7 cellular contexts compared by ENCODE assay signal in the genomic region with DNA sequence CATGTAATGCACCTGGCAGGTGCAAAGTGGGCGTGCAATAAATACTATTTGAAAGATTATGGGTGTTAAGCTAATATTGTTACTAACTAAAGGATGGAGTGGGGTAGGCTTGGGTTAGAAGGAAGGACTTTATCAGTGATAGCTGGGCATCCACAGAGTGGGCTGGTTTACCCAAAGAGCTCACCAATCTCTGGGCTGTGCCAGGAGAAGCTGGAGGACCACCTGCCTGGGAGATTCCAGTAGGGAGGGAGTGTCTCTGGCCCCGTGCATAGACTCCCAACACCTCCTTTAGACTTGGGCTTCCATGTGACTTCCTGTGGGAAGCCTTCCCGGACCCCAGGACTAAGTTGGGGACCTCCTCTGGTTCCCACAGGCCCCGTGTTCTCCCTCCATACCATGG. TPM values are rescaled to one million over a fixed set of nuclear protein-coding genes. Genes with fewer than 3 reads are reported as not detected.
DNase-seq lines count a peak whose midpoint lies in the region; ATAC-seq and TF ChIP-seq lines count a peak whose summit lies in the region.
"Had no signal": no experiment of that assay in that cellular context is flagged by ENCODE, and none has a peak within 500 bp of the region (broad histone marks: within the 10 kb centered on the region; RNA-seq: fewer than 3 reads in every experiment).

No MANE protein-coding gene starts in this region.

- no peak for DNase-seq in activated CD4-positive, alpha-beta T cell treated with anti-CD3 and anti-CD28 coated beads, Interleukin-2, amount 10 ng/mL, durations not matched to agents 7 days and 5 days
- DNase-seq in activated CD4-positive, alpha-beta T cell treated with anti-CD3 and anti-CD28 coated beads for 1 hour = no peak
- DNase-seq in psoas muscle = no peak
- DNase-seq in CD4-positive, alpha-beta memory T cell = no peak
- no peak for DNase-seq in central memory CD4-positive, alpha-beta T cell
- DNase-seq: cerebellar nuclear complex had no signal

- no peaks in the 10 kb centered on the region for H3K36me3 Mint-ChIP-seq in activated CD4-positive, alpha-beta T cell treated with anti-CD3 and anti-CD28 coated beads, Interleukin-2, amount 10 ng/mL, durations not matched to agents 7 days and 5 days (ENCODE audit: low read depth)
- peaks cover 9% of the 10 kb centered on the region for H3K36me3 Mint-ChIP-seq in dendritic cell treated with granulocyte-macrophage colony-stimulating factor and Interleukin-4, amounts not matched to agents 40 ng/mL and 50 ng/mL, for 4 days (ENCODE audit: low read depth)
- H3K36me3 Mint-ChIP-seq in CD4-positive, alpha-beta memory T cell = no peaks in the 10 kb centered on the region

- peak overlapping the region; percentile 46 for H3K27ac Mint-ChIP-seq in activated CD4-positive, alpha-beta T cell treated with anti-CD3 and anti-CD28 coated beads, Interleukin-2, amount 10 ng/mL, durations not matched to agents 7 days and 5 days
- H3K27ac Mint-ChIP-seq in dendritic cell treated with granulocyte-macrophage colony-stimulating factor and Interleukin-4, amounts not matched to agents 40 ng/mL and 50 ng/mL, for 4 days = peak overlapping the region; percentile 75
- peak overlapping the region in 1 of 7 donors; percentile 68 for H3K27ac Mint-ChIP-seq in CD4-positive, alpha-beta memory T cell

- CTCF ChIA-PET in activated CD4-positive, alpha-beta T cell treated with anti-CD3 and anti-CD28 coated beads, Interleukin-2, amount 10 ng/mL, durations not matched to agents 7 days and 5 days (lab: Charles Lee) = interaction anchor here (0.5 to 1.4 kb wide), 5 partner anchors 12 to 655 kb away, joined by 3 to 6 read pairs (median 3); no protein-coding TSS in a partner anchor
- CTCF ChIA-PET in CD4-positive, alpha-beta memory T cell (lab: Charles Lee; ENCODE audit: partially characterized antibody) = no interaction called here

- no peaks in the 10 kb centered on the region for H3K27me3 Mint-ChIP-seq in activated CD4-positive, alpha-beta T cell treated with anti-CD3 and anti-CD28 coated beads, Interleukin-2, amount 10 ng/mL, durations not matched to agents 7 days and 5 days
- H3K27me3 Mint-ChIP-seq in dendritic cell treated with granulocyte-macrophage colony-stimulating factor and Interleukin-4, amounts not matched to agents 40 ng/mL and 50 ng/mL, for 4 days = no peaks in the 10 kb centered on the region
- H3K27me3 Mint-ChIP-seq in CD4-positive, alpha-beta memory T cell = peaks cover 2 to 4% of the 10 kb centered on the region in 2 donors

- ATAC-seq in psoas muscle = no peak

- intact Hi-C loops in dendritic cell treated with granulocyte-macrophage colony-stimulating factor and Interleukin-4, amounts not matched to agents 40 ng/mL and 50 ng/mL, for 4 days (cut with micrococcal nuclease) = no loop called here
- intact Hi-C loops in psoas muscle (cut with DNase I) = no loop called here
- intact Hi-C loops in CD4-positive, alpha-beta memory T cell (cut with micrococcal nuclease) = loop anchor here (10.0 kb wide), 1 partner anchor 139 kb away; a partner anchor contains a TSS

- peaks cover 30% of the 10 kb centered on the region for H3K4me1 ChIP-seq in psoas muscle
- peaks cover 24% of the 10 kb centered on the region for H3K4me1 ChIP-seq in CD4-positive, alpha-beta memory T cell (ENCODE audit: insufficient read depth, low read length)

- H3K9me3 Mint-ChIP-seq in activated CD4-positive, alpha-beta T cell treated with anti-CD3 and anti-CD28 coated beads, Interleukin-2, amount 10 ng/mL, durations not matched to agents 7 days and 5 days = no peaks in the 10 kb centered on the region
- no peaks in the 10 kb centered on the region for H3K9me3 Mint-ChIP-seq in dendritic cell treated with granulocyte-macrophage colony-stimulating factor and Interleukin-4, amounts not matched to agents 40 ng/mL and 50 ng/mL, for 4 days
- H3K9me3 Mint-ChIP-seq in CD4-positive, alpha-beta memory T cell = no peaks in the 10 kb centered on the region

- H3K4me3 ChIP-seq in psoas muscle = peak overlapping the region; percentile 50
- no peak overlapping the region for H3K4me3 ChIP-seq in CD4-positive, alpha-beta memory T cell (ENCODE audit: low read length in 2 of 2)

- H3K9me3 ChIP-seq in psoas muscle = no peaks in the 10 kb centered on the region
- no peaks in the 10 kb centered on the region for H3K9me3 ChIP-seq in CD4-positive, alpha-beta memory T cell (ENCODE audit: control insufficient read depth in 1 of 2, low read length in 2 of 2)

- H3K4me1 Mint-ChIP-seq in activated CD4-positive, alpha-beta T cell treated with anti-CD3 and anti-CD28 coated beads, Interleukin-2, amount 10 ng/mL, durations not matched to agents 7 days and 5 days = peaks cover 34% of the 10 kb centered on the region
- peaks cover 30% of the 10 kb centered on the region for H3K4me1 Mint-ChIP-seq in dendritic cell treated with granulocyte-macrophage colony-stimulating factor and Interleukin-4, amounts not matched to agents 40 ng/mL and 50 ng/mL, for 4 days (ENCODE audit: low read depth)
- H3K4me1 Mint-ChIP-seq in CD4-positive, alpha-beta memory T cell = peaks cover 4 to 24% (median 13%) of the 10 kb centered on the region in 4 donors

- no peak for TF ChIP-seq CTCF in psoas muscle (IDR thresholded peaks at IDR 0.05)

- WGBS in psoas muscle, 3 donors = 81 to 82% (median 82%) methylated on average over 4 of the region's 4 CpGs

- no peaks in the 10 kb centered on the region for H3K36me3 ChIP-seq in psoas muscle (ENCODE audit: insufficient read depth in 1 of 2, low read depth in 1 of 2)
- H3K36me3 ChIP-seq in CD4-positive, alpha-beta memory T cell (ENCODE audit: insufficient read depth, low read length) = no peaks in the 10 kb centered on the region

- H3K27me3 ChIP-seq in psoas muscle (ENCODE audit: insufficient read depth in 3 of 3, low read length in 2 of 3) = peaks cover 0 to 8% (median 3%) of the 10 kb centered on the region in 3 donors
- no peaks in the 10 kb centered on the region for H3K27me3 ChIP-seq in CD4-positive, alpha-beta memory T cell (ENCODE audit: insufficient read depth, low read length)

- H3K4me3 Mint-ChIP-seq in activated CD4-positive, alpha-beta T cell treated with anti-CD3 and anti-CD28 coated beads, Interleukin-2, amount 10 ng/mL, durations not matched to agents 7 days and 5 days = no peak overlapping the region
- no peak overlapping the region for H3K4me3 Mint-ChIP-seq in dendritic cell treated with granulocyte-macrophage colony-stimulating factor and Interleukin-4, amounts not matched to agents 40 ng/mL and 50 ng/mL, for 4 days
- no peak overlapping the region for H3K4me3 Mint-ChIP-seq in CD4-positive, alpha-beta memory T cell

- POLR2A ChIA-PET in activated CD4-positive, alpha-beta T cell treated with anti-CD3 and anti-CD28 coated beads, Interleukin-2, amount 10 ng/mL, durations not matched to agents 7 days and 5 days (lab: Charles Lee) = interaction anchor here (1.1 kb wide), 1 partner anchor 26 kb away, joined by 4 read pairs; no protein-coding TSS in a partner anchor
- POLR2A ChIA-PET in CD4-positive, alpha-beta memory T cell (lab: Charles Lee; ENCODE audit: partially characterized antibody) = no interaction called here

- H3K27ac ChIP-seq in psoas muscle = no peak overlapping the region
- H3K27ac ChIP-seq in CD4-positive, alpha-beta memory T cell (ENCODE audit: low read depth, low read length) = no peak overlapping the region

RNA-seq across cellular contexts. Expression of a gene that starts 5.6 kb away (rescaled TPM):
- total RNA-seq in activated CD4-positive, alpha-beta T cell treated with anti-CD3 and anti-CD28 coated beads, Interleukin-2, amount 10 ng/mL, durations not matched to agents 7 days and 5 days = 10 to 100 TPM; 65.1 to 78.1 TPM
- total RNA-seq in psoas muscle = 10 to 100 TPM; 34.5 to 58.7 (median 52.3) TPM
- 100 to 1,000 TPM in 1 of 3 donors, 10 to 100 TPM in 2; 57.9 to 111 (median 88.1) TPM for polyA plus RNA-seq in psoas muscle
- 10 to 100 TPM; 44.1 to 45.5 TPM for total RNA-seq in CD4-positive, alpha-beta memory T cell
- 10 to 100 TPM; 50.5 to 50.8 TPM for polyA plus RNA-seq in CD4-positive, alpha-beta memory T cell

RNA-seq across cellular contexts. Expression of a gene that starts 25.2 kb away (rescaled TPM):
- 10 to 100 TPM; 15.8 to 16.8 TPM for total RNA-seq in activated CD4-positive, alpha-beta T cell treated with anti-CD3 and anti-CD28 coated beads, Interleukin-2, amount 10 ng/mL, durations not matched to agents 7 days and 5 days
- total RNA-seq in psoas muscle = 10 to 100 TPM; 10.4 to 26.2 (median 17.9) TPM
- 10 to 100 TPM; 24.7 to 61.5 (median 40.1) TPM for polyA plus RNA-seq in psoas muscle
- total RNA-seq in CD4-positive, alpha-beta memory T cell = 10 to 100 TPM; 13.9 to 16.3 TPM
- 1 to 10 TPM; 5.4 to 8.6 TPM for polyA plus RNA-seq in CD4-positive, alpha-beta memory T cell

RNA-seq across cellular contexts. Expression of a gene that starts 42.9 kb away (rescaled TPM):
- 10 to 100 TPM; 33.9 to 35.6 TPM for total RNA-seq in activated CD4-positive, alpha-beta T cell treated with anti-CD3 and anti-CD28 coated beads, Interleukin-2, amount 10 ng/mL, durations not matched to agents 7 days and 5 days
- total RNA-seq in psoas muscle = 10 to 100 TPM; 20.0 to 26.8 (median 23.1) TPM
- polyA plus RNA-seq in psoas muscle = 10 to 100 TPM; 32.3 to 60.9 (median 45.9) TPM
- 10 to 100 TPM; 50.0 to 51.3 TPM for total RNA-seq in CD4-positive, alpha-beta memory T cell
- polyA plus RNA-seq in CD4-positive, alpha-beta memory T cell = 10 to 100 TPM; 34.8 to 42.6 TPM

RNA-seq across cellular contexts. Expression of a gene that starts 43.3 kb away (rescaled TPM):
- 10 to 100 TPM; 22.2 to 26.7 TPM for total RNA-seq in activated CD4-positive, alpha-beta T cell treated with anti-CD3 and anti-CD28 coated beads, Interleukin-2, amount 10 ng/mL, durations not matched to agents 7 days and 5 days
- total RNA-seq in psoas muscle = 10 to 100 TPM; 22.2 to 38.4 (median 32.9) TPM
- 10 to 100 TPM; 20.6 to 31.8 (median 21.0) TPM for polyA plus RNA-seq in psoas muscle
- total RNA-seq in CD4-positive, alpha-beta memory T cell = 10 to 100 TPM; 19.6 to 19.8 TPM
- 10 to 100 TPM; 22.8 to 27.4 TPM for polyA plus RNA-seq in CD4-positive, alpha-beta memory T cell

RNA-seq across cellular contexts. Expression of a gene that starts 55.1 kb away (rescaled TPM):
- total RNA-seq in activated CD4-positive, alpha-beta T cell treated with anti-CD3 and anti-CD28 coated beads, Interleukin-2, amount 10 ng/mL, durations not matched to agents 7 days and 5 days = under 1 TPM; 0.17 to 0.37 TPM
- 1 to 10 TPM; 2.2 to 6.5 (median 4.0) TPM for total RNA-seq in psoas muscle
- 1 to 10 TPM; 1.7 to 2.5 (median 2.3) TPM for polyA plus RNA-seq in psoas muscle
- under 1 TPM; 0.29 to 0.64 TPM for total RNA-seq in CD4-positive, alpha-beta memory T cell
- polyA plus RNA-seq in CD4-positive, alpha-beta memory T cell = under 1 TPM in 1 of 2 donors, not detected in 1; 0.38 TPM
